Comparison of ENCODE assay signal across 11 cellular contexts in the genomic region with DNA sequence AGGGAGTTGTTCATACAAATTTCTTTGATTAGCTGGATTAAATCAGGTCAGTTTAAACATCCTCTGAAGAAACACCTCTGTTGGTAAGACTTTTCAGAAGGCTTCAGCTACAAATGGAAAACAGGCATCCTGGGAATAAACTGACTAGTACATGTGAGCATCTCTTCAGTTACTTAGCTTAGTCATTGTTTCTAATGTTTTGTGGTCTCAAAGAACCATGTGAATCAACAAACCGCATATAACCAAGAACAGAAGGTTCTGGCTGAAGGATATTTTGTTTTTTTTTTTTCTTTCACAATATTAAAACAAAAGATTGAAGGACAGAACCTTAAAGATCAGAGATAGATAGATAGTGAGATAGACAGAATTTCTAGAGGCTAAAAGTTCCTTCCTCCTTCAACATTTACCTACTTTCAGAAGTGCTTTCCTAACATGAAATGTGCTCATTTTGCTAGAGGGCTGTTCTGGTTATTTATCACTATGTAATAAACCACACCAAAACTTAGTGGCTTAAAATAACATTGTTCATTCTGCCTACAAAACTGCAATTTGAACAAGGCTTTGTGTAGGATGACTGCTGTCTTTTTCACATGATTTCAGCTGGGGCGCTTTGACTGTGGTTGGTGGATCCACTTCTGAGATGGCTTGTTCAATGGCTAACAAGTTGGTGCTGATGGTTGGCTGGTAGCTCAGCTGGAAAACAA.
DNase-seq lines count a peak whose midpoint lies in the region; ATAC-seq and TF ChIP-seq lines count a peak whose summit lies in the region.
"Had no signal": no experiment of that assay in that cellular context is flagged by ENCODE, and none has a peak within 500 bp of the region (broad histone marks: within the 10 kb centered on the region; RNA-seq: fewer than 3 reads in every experiment).

No MANE protein-coding gene starts in this region.

- H3K27ac ChIP-seq in SJSA1: peak overlapping the region; percentile 63

- TF ChIP-seq CTCF in osteocyte (IDR thresholded peaks at IDR 0.05): no peak

- peak in 1 of 2 experiments; percentile 69 for DNase-seq in SJSA1 (ENCODE audit: low read depth in 1 of 2, low spot score in 2 of 2)
- DNase-seq in osteocyte (ENCODE audit: extremely low spot score, unreplicated experiment): no peak
- no peak for DNase-seq in retina
- no peak for DNase-seq in cerebellar cortex (ENCODE audit: low spot score)
- no peak for DNase-seq in GOT3 (lab: John Stamatoyannopoulos, UW)
- no peak for DNase-seq in occipital lobe (lab: John Stamatoyannopoulos, UW)
- DNase-seq: anterior cingulate cortex; stimulated activated naive CD4-positive, alpha-beta T cell treated with Interleukin-2 at 50 U/mL for 16 hours had no signal

- H3K9me3 Mint-ChIP-seq in osteocyte (ENCODE audit: unreplicated experiment): no peaks in the 10 kb centered on the region

- no peaks in the 10 kb centered on the region for H3K9me3 ChIP-seq in SJSA1 (replicated peaks)

- H3K4me3 ChIP-seq in SJSA1: no peak overlapping the region

- no peak overlapping the region for H3K4me3 Mint-ChIP-seq in osteocyte (ENCODE audit: unreplicated experiment)

- no peaks in the 10 kb centered on the region for H3K27me3 ChIP-seq in SJSA1 (replicated peaks)

- H3K4me1 Mint-ChIP-seq in osteocyte (ENCODE audit: unreplicated experiment): peaks cover 21% of the 10 kb centered on the region

- ATAC-seq in GM18909 (IDR thresholded peaks at IDR 0.05; ENCODE audit: poor library complexity, unreplicated experiment) (peak; percentile 73), HG02870 (IDR thresholded peaks at IDR 0.05; ENCODE audit: unreplicated experiment) (peak; percentile 57)

- no peaks in the 10 kb centered on the region for H3K36me3 ChIP-seq in SJSA1

- no peaks in the 10 kb centered on the region for H3K36me3 Mint-ChIP-seq in osteocyte (ENCODE audit: unreplicated experiment)

- H3K27ac Mint-ChIP-seq in osteocyte (ENCODE audit: unreplicated experiment): peak overlapping the region; percentile 80
- H3K27ac Mint-ChIP-seq: progenitor cell of endocrine pancreas had no signal

- no peaks in the 10 kb centered on the region for H3K27me3 Mint-ChIP-seq in osteocyte (ENCODE audit: unreplicated experiment)
- H3K27me3 Mint-ChIP-seq: progenitor cell of endocrine pancreas had no signal

- peaks cover 18% of the 10 kb centered on the region for H3K4me1 ChIP-seq in SJSA1 (replicated peaks)
